ENCODE assay signal across 8 cellular contexts in the genomic region with DNA sequence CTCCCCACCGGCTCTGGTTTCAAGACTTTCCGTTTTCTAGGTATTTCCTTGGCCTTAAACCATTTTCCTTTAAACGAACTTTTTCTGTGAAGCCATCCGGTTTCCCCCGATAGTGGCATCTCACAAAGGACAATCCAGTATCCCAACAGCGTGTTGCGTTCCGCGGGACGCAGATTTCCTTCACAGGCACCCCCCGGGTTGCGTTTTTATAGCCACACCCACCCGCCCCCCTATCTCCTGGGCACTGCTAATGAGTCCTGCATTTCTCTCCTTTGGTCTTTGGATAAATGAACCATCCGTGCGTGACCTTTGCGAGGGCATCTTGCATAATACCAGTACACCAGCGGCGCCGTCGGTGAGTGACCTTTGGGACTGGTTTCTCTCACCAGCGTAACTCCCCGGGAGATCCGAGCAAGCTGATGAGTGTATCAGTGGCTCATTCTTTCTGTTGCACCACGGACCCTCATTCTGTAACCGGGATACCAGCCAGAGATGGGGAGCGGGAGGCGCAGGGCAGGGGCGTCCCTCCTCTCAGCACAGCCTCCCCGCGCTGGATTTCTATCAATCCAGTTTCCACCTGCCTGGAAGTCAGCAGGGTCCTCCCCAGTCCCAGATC. TPM values are rescaled to one million over a fixed set of nuclear protein-coding genes. Genes with fewer than 3 reads are reported as not detected.
DNase-seq lines count a peak whose midpoint lies in the region; ATAC-seq and TF ChIP-seq lines count a peak whose summit lies in the region.

No MANE protein-coding gene starts in this region.

- ATAC-seq in GM19328 (IDR thresholded peaks at IDR 0.05; ENCODE audit: unreplicated experiment) (peak; percentile 10), GM18519 (IDR thresholded peaks at IDR 0.05; ENCODE audit: low FRiP score, unreplicated experiment) (no peak)

- TF ChIP-seq CTCF in WI38 (IDR thresholded peaks at IDR 0.05; ENCODE audit: low read depth, low read length), result no peak
- TF ChIP-seq CTCF in fibroblast of pulmonary artery (IDR thresholded peaks at IDR 0.05; ENCODE audit: low read length, missing control alignments), result no peak
- no peak for TF ChIP-seq CTCF in osteocyte (IDR thresholded peaks at IDR 0.05)

- H3K36me3 Mint-ChIP-seq in osteocyte (ENCODE audit: unreplicated experiment), result peaks cover 2% of the 10 kb centered on the region

- H3K27ac Mint-ChIP-seq in osteocyte (ENCODE audit: unreplicated experiment), result peak overlapping the region; percentile 86

- peaks cover 27% of the 10 kb centered on the region for H3K4me1 Mint-ChIP-seq in osteocyte (ENCODE audit: unreplicated experiment)

- no peaks in the 10 kb centered on the region for H3K9me3 Mint-ChIP-seq in osteocyte (ENCODE audit: unreplicated experiment)

- H3K4me3 ChIP-seq in WI38 (ENCODE audit: low read depth, low read length) (peak overlapping the region; percentile 63), fibroblast of pulmonary artery (replicated peaks; ENCODE audit: low read depth, low read length) (peak overlapping the region; percentile 61)

- H3K4me3 Mint-ChIP-seq in osteocyte (ENCODE audit: unreplicated experiment), result peak overlapping the region; percentile 83

- H3K27me3 Mint-ChIP-seq in osteocyte (ENCODE audit: unreplicated experiment), result no peaks in the 10 kb centered on the region

- DNase-seq in CD1c-positive myeloid dendritic cell (ENCODE audit: extremely low spot score) (peak; percentile 91), HT1080 (ENCODE audit: low read depth) (peak; percentile 75), fibroblast of pulmonary artery (ENCODE audit: low read depth) (peak; percentile 79), osteocyte (ENCODE audit: extremely low spot score, unreplicated experiment) (no peak), NCI-H128 (lab: John Stamatoyannopoulos, UW; ENCODE audit: unreplicated experiment) (no peak)

RNA-seq across cellular contexts. Expression of a gene that starts 0.6 kb away (rescaled TPM):
- 11.2 and 12.5 TPM in 2 replicates for total RNA-seq in HT1080 (2014; rRNA removed; shearing (Covaris generic))
- 13.9 and 17.2 TPM in 2 replicates for polyA plus RNA-seq in HT1080 (2015; cell fraction: cytosol; rRNA removed)
- polyA plus RNA-seq in HT1080 (2015; cell fraction: nucleus; rRNA removed), result 8.6 and 10.4 TPM in 2 replicates
- total RNA-seq in osteocyte, result 35.5 and 40.1 TPM in 2 replicates

RNA-seq across cellular contexts. Expression of a gene that starts 27.7 kb away (rescaled TPM):
- total RNA-seq in HT1080 (2014; rRNA removed; shearing (Covaris generic)), result 45.9 and 52.6 TPM in 2 replicates
- 98.6 and 121 TPM in 2 replicates for polyA plus RNA-seq in HT1080 (2015; cell fraction: cytosol; rRNA removed)
- polyA plus RNA-seq in HT1080 (2015; cell fraction: nucleus; rRNA removed), result 86.9 and 93.4 TPM in 2 replicates
- total RNA-seq in osteocyte, result 90.2 and 93.1 TPM in 2 replicates

Comparison
In these comparisons a context has a peak if more than half of its experiments do, and no peak if none do; other contexts are left out.
1. DNase-seq: peak in CD1c-positive myeloid dendritic cell (single experiment), HT1080 (single experiment) and fibroblast of pulmonary artery (single experiment); none in osteocyte (single experiment) and NCI-H128 (single experiment).